Comparison of ENCODE assay signal across 1 cellular context in genomic region chr19:18895828-18896341, GRCh38.
TF ChIP-seq lines count a peak whose summit lies in the region.

CERS1 (minus strand) TSS chr19:18896158; CDS start chr19:18896072, 86 bp downstream.

TF ChIP-seq in H1, 55 proteins besides CTCF, POLR2A, EP300 and RAD21 (continued from another document):
- TF ChIP-seq CHD7 (IDR thresholded peaks at IDR 0.05; ENCODE audit: insufficient replicate concordance, low read length) = no peak
- no peak for TF ChIP-seq POU5F1 (IDR thresholded peaks at IDR 0.05; ENCODE audit: low read depth, low read length)
- no peak for TF ChIP-seq CTBP2 (IDR thresholded peaks at IDR 0.05; ENCODE audit: borderline replicate concordance, insufficient read depth, insufficient read length, low read length)
- TF ChIP-seq SIX5 (IDR thresholded peaks at IDR 0.05; ENCODE audit: low read depth, low read length) = no peak
- TF ChIP-seq, protein P1, sequence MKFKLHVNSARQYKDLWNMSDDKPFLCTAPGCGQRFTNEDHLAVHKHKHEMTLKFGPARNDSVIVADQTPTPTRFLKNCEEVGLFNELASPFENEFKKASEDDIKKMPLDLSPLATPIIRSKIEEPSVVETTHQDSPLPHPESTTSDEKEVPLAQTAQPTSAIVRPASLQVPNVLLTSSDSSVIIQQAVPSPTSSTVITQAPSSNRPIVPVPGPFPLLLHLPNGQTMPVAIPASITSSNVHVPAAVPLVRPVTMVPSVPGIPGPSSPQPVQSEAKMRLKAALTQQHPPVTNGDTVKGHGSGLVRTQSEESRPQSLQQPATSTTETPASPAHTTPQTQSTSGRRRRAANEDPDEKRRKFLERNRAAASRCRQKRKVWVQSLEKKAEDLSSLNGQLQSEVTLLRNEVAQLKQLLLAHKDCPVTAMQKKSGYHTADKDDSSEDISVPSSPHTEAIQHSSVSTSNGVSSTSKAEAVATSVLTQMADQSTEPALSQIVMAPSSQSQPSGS (IDR thresholded peaks at IDR 0.05; ENCODE audit: low read length) = no peak
- no peak for TF ChIP-seq CREB1 (IDR thresholded peaks at IDR 0.05)
- TF ChIP-seq BCL11A (IDR thresholded peaks at IDR 0.05; ENCODE audit: low read depth in 2 of 2, low read length in 2 of 2) = no peak
